8 cellular contexts compared by ENCODE assay signal in genomic region chrX:3713937-3714434, GRCh38. TPM values are rescaled to one million over a fixed set of nuclear protein-coding genes. Genes with fewer than 3 reads are reported as not detected.
DNase-seq lines count a peak whose midpoint lies in the region; ATAC-seq and TF ChIP-seq lines count a peak whose summit lies in the region.

No MANE protein-coding gene starts in this region.

- TF ChIP-seq CTCF in heart right ventricle (IDR thresholded peaks at IDR 0.05) (no peak), lower leg skin (IDR thresholded peaks at IDR 0.05) (no peak), upper lobe of left lung (IDR thresholded peaks at IDR 0.05) (no peak)

- H3K27ac ChIP-seq in heart right ventricle (peak overlapping the region in 8 of 10 donors; percentile 63 to 90 (median 82)), upper lobe of left lung (peak overlapping the region; percentile 77 to 90 (median 82))

- DNase-seq in heart right ventricle (no peak), Right ventricle myocardium superior (no peak), adipocyte (ENCODE audit: low read depth) (no peak), lower leg skin (ENCODE audit: low spot score in 2 of 2) (no peak), upper lobe of left lung (no peak), NCI-H1417 (lab: John Stamatoyannopoulos, UW) (no peak), CD1c-positive myeloid dendritic cell (ENCODE audit: extremely low spot score) (no peak)

- no peak for ATAC-seq in heart right ventricle
- ATAC-seq in Right ventricle myocardium superior (ENCODE audit: poor library complexity) = no peak
- no peak for ATAC-seq in upper lobe of left lung (ENCODE audit: low FRiP score in 2 of 2)
- ATAC-seq in HG03521 (IDR thresholded peaks at IDR 0.05; ENCODE audit: unreplicated experiment) = no peak

- H3K4me1 ChIP-seq in heart right ventricle (peaks cover 0 to 9% (median 0%) of the 10 kb centered on the region in 9 donors), adipocyte (ENCODE audit: control insufficient read depth, insufficient read depth, low read length) (peaks cover 4% of the 10 kb centered on the region), upper lobe of left lung (peaks cover 0 to 40% (median 3%) of the 10 kb centered on the region in 4 donors)

- H3K9me3 ChIP-seq in heart right ventricle = no peaks in the 10 kb centered on the region
- no peaks in the 10 kb centered on the region for H3K9me3 ChIP-seq in adipocyte (ENCODE audit: control insufficient read depth, low read length)
- no peaks in the 10 kb centered on the region for H3K9me3 ChIP-seq in upper lobe of left lung

- H3K4me3 ChIP-seq in heart right ventricle = peak overlapping the region; percentile 32 to 82 (median 66)
- peak overlapping the region; percentile 81 for H3K4me3 ChIP-seq in adipocyte (ENCODE audit: low read length)
- peak overlapping the region; percentile 53 for H3K4me3 ChIP-seq in lower leg skin (ENCODE audit: low read depth, poor library complexity, severe bottlenecking)
- H3K4me3 ChIP-seq in upper lobe of left lung = peak overlapping the region; percentile 43 to 84 (median 72)

- H3K36me3 ChIP-seq in heart right ventricle (no peaks in the 10 kb centered on the region), adipocyte (ENCODE audit: control insufficient read depth, insufficient read depth, low read length, severe bottlenecking) (no peaks in the 10 kb centered on the region), upper lobe of left lung (no peaks in the 10 kb centered on the region)

- H3K9ac ChIP-seq in adipocyte (ENCODE audit: low read length) = peak overlapping the region; percentile 54

- TF ChIP-seq EP300 in upper lobe of left lung (IDR thresholded peaks at IDR 0.05) = no peak

- intact Hi-C loops in heart right ventricle (cut with DNase I) = loop anchor here in 2 of 10 donors (10.0 kb wide), 3 partner anchors 49 to 101 kb away; no protein-coding TSS in a partner anchor
- intact Hi-C loops in Right ventricle myocardium superior (cut with DNase I) = no loop called here
- intact Hi-C loops in lower leg skin (cut with DNase I; ENCODE audit: low total_unique reads) = no loop called here

- TF ChIP-seq POLR2A in lower leg skin (IDR thresholded peaks at IDR 0.05) (no peak), upper lobe of left lung (IDR thresholded peaks at IDR 0.05) (no peak)

- H3K27me3 ChIP-seq in heart right ventricle (peaks cover 0 to 20% (median 0%) of the 10 kb centered on the region in 7 donors), adipocyte (replicated peaks; ENCODE audit: control insufficient read depth, insufficient read depth, low read length) (no peaks in the 10 kb centered on the region), upper lobe of left lung (peaks cover 0 to 4% (median 0%) of the 10 kb centered on the region in 4 donors)

- WGBS in heart right ventricle, 2 donors = 10 to 14% methylated on average over 15 of the region's 15 CpGs
- 0 to 4% methylated on average over 14 to 15 of the region's 15 CpGs for WGBS in lower leg skin, 2 donors
- 0 to 3% methylated on average over 8 to 15 of the region's 15 CpGs for WGBS in upper lobe of left lung, 2 donors

RNA-seq across cellular contexts. Expression of gene PRKX, which starts 0.5 kb away (rescaled TPM):
- total RNA-seq in heart right ventricle (10 to 100 TPM in 1 of 10 donors, 1 to 10 TPM in 9; 1.7 to 10.1 (median 3.4) TPM), Right ventricle myocardium superior (4.8 TPM), lower leg skin (10 to 100 TPM; 21.3 to 29.2 (median 23.9) TPM), upper lobe of left lung (10 to 100 TPM; 10.0 to 43.7 (median 19.6) TPM)
- polyA plus RNA-seq in heart right ventricle = 1 to 10 TPM; 1.8 to 2.3 TPM
